Comparison of ENCODE assay signal across 1 cellular context in genomic region chr2:27306136-27306535, GRCh38.
TF ChIP-seq lines count a peak whose summit lies in the region.

No MANE protein-coding gene starts in this region.

TF ChIP-seq in K562, 482 proteins besides CTCF, POLR2A, EP300 and RAD21:
- TF ChIP-seq ATF4 (CRISPR knock-in tag; IDR thresholded peaks at IDR 0.05) (no peak), MLLT1 (IDR thresholded peaks at IDR 0.05) (no peak), RBM22 (IDR thresholded peaks at IDR 0.05; ENCODE audit: low read depth, low read length, poor library complexity, severe bottlenecking) (peak; percentile 6)
